17 cellular contexts compared by ENCODE assay signal in genomic region chr7:98329100-98329871, GRCh38. TPM values are rescaled to one million over a fixed set of nuclear protein-coding genes. Genes with fewer than 3 reads are reported as not detected.
A peak's percentile ranks its signal among the peaks of the same experiment; 100 is the strongest.
DNase-seq lines count a peak whose midpoint lies in the region; ATAC-seq and TF ChIP-seq lines count a peak whose summit lies in the region.
"Had no signal": no experiment of that assay in that cellular context is flagged by ENCODE, and none has a peak within 500 bp of the region (broad histone marks: within the 10 kb centered on the region; RNA-seq: fewer than 3 reads in every experiment).

No MANE protein-coding gene starts in this region.

- no TSS peak for BruUV-seq in MCF 10A (replicated peaks; lab: Mats Ljungman, UMichigan)

- H3K18ac ChIP-seq in trophoblast cell (ENCODE audit: low read length), result peak overlapping the region; percentile 1

- H3K4me3 ChIP-seq in trophoblast cell (ENCODE audit: low read depth, low read length) (no peak overlapping the region), spleen (no peak overlapping the region)
- H3K4me3 ChIP-seq: prostate gland had no signal

- peaks cover 6% of the 10 kb centered on the region for H3K79me1 ChIP-seq in trophoblast cell (ENCODE audit: low read length)

- peak overlapping the region; percentile 71 for H3K27ac ChIP-seq in trophoblast cell (ENCODE audit: low read depth, low read length)
- H3K27ac ChIP-seq in spleen, result no peak overlapping the region
- H3K27ac ChIP-seq: epithelial cell of prostate had no signal

- H2AFZ ChIP-seq in trophoblast cell (ENCODE audit: insufficient read depth, low read length, poor library complexity), result no peak overlapping the region

- ATAC-seq in left cardiac atrium (peak; percentile 63 to 67), SK-N-SH treated with all-trans-retinoic acid at 6 μM for 48 hours (no peak), HG03432 (IDR thresholded peaks at IDR 0.05; ENCODE audit: unreplicated experiment) (no peak)

- H4K91ac ChIP-seq in trophoblast cell (ENCODE audit: low read depth, low read length), result no peak overlapping the region

- H3K36me3 ChIP-seq in trophoblast cell (ENCODE audit: control insufficient read depth in 1 of 2, insufficient read depth in 2 of 2, low read length in 2 of 2) (peaks cover 7 to 13% of the 10 kb centered on the region in 2 experiments), spleen (no peaks in the 10 kb centered on the region)
- H3K36me3 ChIP-seq: prostate gland had no signal

- peak overlapping the region; percentile 1 for H3K14ac ChIP-seq in trophoblast cell (ENCODE audit: low read length)

- CTCF ChIA-PET in MCF 10A (lab: Yijun Ruan, JAX), result interaction anchor here (1.0 kb wide), 1 partner anchor 43 kb away, joined by 3 read pairs; no protein-coding TSS in a partner anchor

- no peaks in the 10 kb centered on the region for H3K27me3 Mint-ChIP-seq in MCF 10A (ENCODE audit: insufficient read depth, unreplicated experiment)

- TF ChIP-seq CTCF in MCF 10A (IDR thresholded peaks at IDR 0.05; ENCODE audit: unreplicated experiment) (no peak), spleen (IDR thresholded peaks at IDR 0.05 in 8 of 11, conservative IDR thresholded peaks at IDR 0.05 in 3 of 11) (no peak)

- H3K4me2 ChIP-seq in trophoblast cell (ENCODE audit: low read length), result peak overlapping the region; percentile 32

- H3K4me1 Mint-ChIP-seq in MCF 10A (ENCODE audit: insufficient read depth, unreplicated experiment), result peaks cover 17% of the 10 kb centered on the region

- no peaks in the 10 kb centered on the region for H3K79me2 ChIP-seq in trophoblast cell (ENCODE audit: control insufficient read depth, insufficient read depth, low read length, poor library complexity)

- peaks cover 8% of the 10 kb centered on the region for H3K9me3 Mint-ChIP-seq in MCF 10A (ENCODE audit: unreplicated experiment)

- no peak overlapping the region for H2AK5ac ChIP-seq in trophoblast cell (ENCODE audit: low read length)

- H4K12ac ChIP-seq in trophoblast cell (ENCODE audit: low read depth, low read length), result no peak overlapping the region

- no peak overlapping the region for H3K4me3 Mint-ChIP-seq in MCF 10A (ENCODE audit: unreplicated experiment)
- H3K4me3 Mint-ChIP-seq: activated naive CD4-positive, alpha-beta T cell treated with anti-CD3 and anti-CD28 coated beads for 36 hours; T-helper 1 cell treated with Interleukin-12 subunit alpha and Interleukin-12 subunit beta and Interleukin-4 antibody, amounts not matched to agents 30 μg/mL and 1 μg/mL, for 36 hours had no signal

- H3K4me1 ChIP-seq in trophoblast cell (ENCODE audit: control insufficient read depth in 1 of 2, insufficient read depth in 2 of 2, low read length in 2 of 2), result peaks cover 8 to 12% of the 10 kb centered on the region in 2 experiments
- H3K4me1 ChIP-seq in spleen, result no peaks in the 10 kb centered on the region
- H3K4me1 ChIP-seq: prostate gland had no signal

- H2BK12ac ChIP-seq in trophoblast cell (ENCODE audit: low read length), result no peak overlapping the region

- H4K8ac ChIP-seq in trophoblast cell (ENCODE audit: low read depth, low read length), result no peak overlapping the region

- intact Hi-C loops in left cardiac atrium (cut with DNase I) (no loop called here), MCF 10A (cut with micrococcal nuclease) (no loop called here), spleen (cut with DNase I; ENCODE audit: low total_unique reads) (no loop called here)

- WGBS in trophoblast cell (ENCODE audit: extremely low coverage, insufficient coverage, insufficient read length), result no CpG with 5 or more reads among the region's 15 CpGs
- 63 to 80% (median 75%) methylated on average over 15 of the region's 15 CpGs for WGBS in spleen, 5 donors

- peak overlapping the region; percentile 10 for H2BK5ac ChIP-seq in trophoblast cell (ENCODE audit: low read depth, low read length, poor library complexity)

- peaks cover 13% of the 10 kb centered on the region for H3K36me3 Mint-ChIP-seq in MCF 10A (ENCODE audit: insufficient read depth, unreplicated experiment)

- no peak overlapping the region for H3K27ac Mint-ChIP-seq in MCF 10A (ENCODE audit: low read depth, unreplicated experiment)
- H3K27ac Mint-ChIP-seq: activated naive CD4-positive, alpha-beta T cell treated with anti-CD3 and anti-CD28 coated beads for 36 hours; T-helper 1 cell treated with Interleukin-12 subunit alpha and Interleukin-12 subunit beta and Interleukin-4 antibody, amounts not matched to agents 30 μg/mL and 1 μg/mL, for 36 hours had no signal

- H3K4ac ChIP-seq in trophoblast cell (ENCODE audit: low read depth, low read length), result no peak overlapping the region

- H3K9ac ChIP-seq in trophoblast cell (ENCODE audit: low read length), result no peak overlapping the region

- H2BK120ac ChIP-seq in trophoblast cell (ENCODE audit: insufficient read depth, low read length, poor library complexity), result peak overlapping the region; percentile 13

- no peaks in the 10 kb centered on the region for H3K27me3 ChIP-seq in trophoblast cell (ENCODE audit: insufficient read depth, low read length)
- no peaks in the 10 kb centered on the region for H3K27me3 ChIP-seq in spleen (replicated peaks in 1 of 7)

- POLR2A ChIA-PET in MCF 10A (lab: Yijun Ruan, JAX), result interaction anchor here (0.6 kb wide), 1 partner anchor 25 kb away, joined by 3 read pairs; no protein-coding TSS in a partner anchor

- TF ChIP-seq POLR2A in spleen (IDR thresholded peaks at IDR 0.05), result no peak

- H3K23ac ChIP-seq in trophoblast cell (ENCODE audit: low read length), result no peak overlapping the region

- H3K9me3 ChIP-seq in trophoblast cell (ENCODE audit: insufficient read depth, low read depth, low read length) (peaks cover 5% of the 10 kb centered on the region), spleen (peaks cover 0 to 6% (median 0%) of the 10 kb centered on the region in 8 donors)
- H3K9me3 ChIP-seq: prostate gland had no signal

- DNase-seq in ELF-1 (ENCODE audit: low read depth, low spot score) (peak; percentile 75), astrocyte of the hippocampus (ENCODE audit: low read depth, low spot score) (peak; percentile 33), left cardiac atrium (peak; percentile 43), trophoblast cell (no peak), MCF 10A (ENCODE audit: unreplicated experiment) (no peak), spleen (no peak)
- DNase-seq: activated CD4-positive, CD25-positive, alpha-beta regulatory T cell treated with anti-CD3 and anti-CD28 coated beads, Interleukin-2, amount 50 U/mL, for 72 hours; activated CD8-positive, alpha-beta memory T cell treated with anti-CD3 and anti-CD28 coated beads, Interleukin-2, amount 50 U/mL, for 4 hours; activated naive CD4-positive, alpha-beta T cell treated with anti-CD3 and anti-CD28 coated beads for 36 hours; caudate nucleus; NCI-H82; RPMI8226 had no signal

TF ChIP-seq in SK-N-SH treated with all-trans-retinoic acid at 6 μM for 48 hours, 23 proteins besides CTCF, POLR2A, EP300 and RAD21 (continues in another document):
- TF ChIP-seq, protein P1, sequence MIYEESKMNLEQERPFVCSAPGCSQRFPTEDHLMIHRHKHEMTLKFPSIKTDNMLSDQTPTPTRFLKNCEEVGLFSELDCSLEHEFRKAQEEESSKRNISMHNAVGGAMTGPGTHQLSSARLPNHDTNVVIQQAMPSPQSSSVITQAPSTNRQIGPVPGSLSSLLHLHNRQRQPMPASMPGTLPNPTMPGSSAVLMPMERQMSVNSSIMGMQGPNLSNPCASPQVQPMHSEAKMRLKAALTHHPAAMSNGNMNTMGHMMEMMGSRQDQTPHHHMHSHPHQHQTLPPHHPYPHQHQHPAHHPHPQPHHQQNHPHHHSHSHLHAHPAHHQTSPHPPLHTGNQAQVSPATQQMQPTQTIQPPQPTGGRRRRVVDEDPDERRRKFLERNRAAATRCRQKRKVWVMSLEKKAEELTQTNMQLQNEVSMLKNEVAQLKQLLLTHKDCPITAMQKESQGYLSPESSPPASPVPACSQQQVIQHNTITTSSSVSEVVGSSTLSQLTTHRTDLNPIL (CRISPR knock-in tag; IDR thresholded peaks at IDR 0.05; ENCODE audit: low read depth), result no peak
- TF ChIP-seq CSDC2 (CRISPR knock-in tag; IDR thresholded peaks at IDR 0.05) (no peak), TSHZ2 (CRISPR knock-in tag; IDR thresholded peaks at IDR 0.05) (no peak)

RNA-seq across cellular contexts. Expression of gene BRI3, which starts 47.8 kb away (rescaled TPM):
- 100 to 1,000 TPM; 190 to 207 TPM for total RNA-seq in left cardiac atrium
- 402 and 424 TPM in 2 replicates for polyA plus RNA-seq in trophoblast cell (2013)
- 154 and 246 TPM in 2 replicates for total RNA-seq in MCF 10A (2022)
- 100 to 1,000 TPM in 4 of 7 donors, 10 to 100 TPM in 3; 59.3 to 264 (median 191) TPM for total RNA-seq in spleen
- polyA plus RNA-seq in spleen, result 100 to 1,000 TPM in 2 of 3 donors, 10 to 100 TPM in 1; 100.0 to 229 (median 164) TPM

Comparison
In these comparisons a context has a peak if more than half of its experiments do, and no peak if none do; other contexts are left out.
1. DNase-seq: peak in ELF-1 (single experiment), astrocyte of the hippocampus (single experiment) and left cardiac atrium (single experiment); none in trophoblast cell (0 of 2), MCF 10A (single experiment) and spleen (single experiment).
2. ATAC-seq: peak in left cardiac atrium (2 of 2); none in SK-N-SH treated with all-trans-retinoic acid at 6 μM for 48 hours (single experiment) and HG03432 (single experiment).